In genomic region chr4:38803833-38804653, GRCh38 we compare ENCODE assay signal across 8 cellular contexts. TPM values are rescaled to one million over a fixed set of nuclear protein-coding genes. Genes with fewer than 3 reads are reported as not detected.
A peak's percentile ranks its signal among the peaks of the same experiment; 100 is the strongest.
DNase-seq lines count a peak whose midpoint lies in the region; ATAC-seq and TF ChIP-seq lines count a peak whose summit lies in the region.

No MANE protein-coding gene starts in this region.

- H3K4me1 Mint-ChIP-seq in activated CD8-positive, alpha-beta T cell treated with anti-CD3 and anti-CD28 coated beads for 36 hours (ENCODE audit: low read depth): peaks cover 19% of the 10 kb centered on the region
- peaks cover 40 to 52% of the 10 kb centered on the region in 2 donors for H3K4me1 Mint-ChIP-seq in immature natural killer cell

- intact Hi-C loops in activated CD8-positive, alpha-beta T cell treated with anti-CD3 and anti-CD28 coated beads for 36 hours (cut with micrococcal nuclease): loop anchor here (5.0 kb wide), 1 partner anchor 42 kb away; no protein-coding TSS in a partner anchor
- intact Hi-C loops in posterior vena cava (cut with DNase I): no loop called here

- ATAC-seq in GM18909 (IDR thresholded peaks at IDR 0.05; ENCODE audit: poor library complexity, unreplicated experiment): peak; percentile 68
- ATAC-seq in HG02973 (IDR thresholded peaks at IDR 0.05; ENCODE audit: unreplicated experiment): peak; percentile 43
- ATAC-seq in activated CD8-positive, alpha-beta T cell treated with anti-CD3 and anti-CD28 coated beads for 36 hours: peak; percentile 57

- H3K4me3 Mint-ChIP-seq in activated CD8-positive, alpha-beta T cell treated with anti-CD3 and anti-CD28 coated beads for 36 hours: peak overlapping the region; percentile 64
- peak overlapping the region; percentile 89 to 96 (median 93) for H3K4me3 Mint-ChIP-seq in immature natural killer cell

- no peaks in the 10 kb centered on the region for H3K27me3 Mint-ChIP-seq in activated CD8-positive, alpha-beta T cell treated with anti-CD3 and anti-CD28 coated beads for 36 hours
- H3K27me3 Mint-ChIP-seq in immature natural killer cell (ENCODE audit: low read depth in 3 of 3): peaks cover 0 to 2% (median 0%) of the 10 kb centered on the region in 3 donors

- peak; percentile 21 for DNase-seq in activated CD8-positive, alpha-beta T cell treated with anti-CD3 and anti-CD28 coated beads for 36 hours
- DNase-seq in immature natural killer cell: peak; percentile 34 to 41 (median 35)
- DNase-seq in stimulated activated CD8-positive, alpha-beta memory T cell treated with anti-CD3 and anti-CD28 coated beads, Interleukin-4, amount 100 ng/mL, for 48 hours: peak; percentile 30
- DNase-seq in posterior vena cava (ENCODE audit: low spot score): no peak
- no peak for DNase-seq in RKO (ENCODE audit: low spot score)
- DNase-seq in HT-29 (ENCODE audit: low spot score): no peak

- TF ChIP-seq CTCF in activated CD8-positive, alpha-beta T cell treated with anti-CD3 and anti-CD28 coated beads for 36 hours (IDR thresholded peaks at IDR 0.05): no peak

- H3K27ac Mint-ChIP-seq in activated CD8-positive, alpha-beta T cell treated with anti-CD3 and anti-CD28 coated beads for 36 hours: peak overlapping the region; percentile 88
- peak overlapping the region; percentile 90 to 99 (median 96) for H3K27ac Mint-ChIP-seq in immature natural killer cell

- peaks cover 33% of the 10 kb centered on the region for H3K9me3 Mint-ChIP-seq in activated CD8-positive, alpha-beta T cell treated with anti-CD3 and anti-CD28 coated beads for 36 hours
- peaks cover 17 to 36% (median 31%) of the 10 kb centered on the region in 6 donors for H3K9me3 Mint-ChIP-seq in immature natural killer cell

- POLR2A ChIA-PET in activated CD8-positive, alpha-beta T cell treated with anti-CD3 and anti-CD28 coated beads for 36 hours (lab: Charles Lee): interaction anchor here (0.8 to 1.3 kb wide), 4 partner anchors 11 to 148 kb away, joined by 3 to 6 read pairs (median 4); no protein-coding TSS in a partner anchor

- H3K36me3 Mint-ChIP-seq in activated CD8-positive, alpha-beta T cell treated with anti-CD3 and anti-CD28 coated beads for 36 hours (ENCODE audit: low read depth): peaks cover 36% of the 10 kb centered on the region
- peaks cover 41 to 46% (median 45%) of the 10 kb centered on the region in 3 donors for H3K36me3 Mint-ChIP-seq in immature natural killer cell

- CTCF ChIA-PET in activated CD8-positive, alpha-beta T cell treated with anti-CD3 and anti-CD28 coated beads for 36 hours (lab: Charles Lee): interaction anchor here (0.6 to 4.2 kb wide), 28 partner anchors 10 to 624 kb away, joined by 3 to 55 read pairs (median 5); partner anchors contain the start of genes FAM114A1, TLR10 and TLR6

RNA-seq across cellular contexts. Expression of gene TLR1, which starts 0.5 kb away (rescaled TPM):
- 1 to 10 TPM; 1.5 to 1.9 TPM for total RNA-seq in activated CD8-positive, alpha-beta T cell treated with anti-CD3 and anti-CD28 coated beads for 36 hours
- polyA plus RNA-seq in immature natural killer cell: 10 to 100 TPM; 16.6 to 24.7 (median 20.0) TPM
- 10 to 100 TPM; 11.1 to 15.8 TPM for total RNA-seq in posterior vena cava
- total RNA-seq in HT-29 (2014; rRNA removed; shearing (Covaris generic)): not detected in 2 replicates

RNA-seq across cellular contexts. Expression of gene TLR10, which starts 21.3 kb away (rescaled TPM):
- total RNA-seq in activated CD8-positive, alpha-beta T cell treated with anti-CD3 and anti-CD28 coated beads for 36 hours: under 1 TPM; 0.11 to 0.22 TPM
- 1 to 10 TPM in 1 of 3 donors, under 1 TPM in 2; 0.55 to 4.5 (median 0.72) TPM for polyA plus RNA-seq in immature natural killer cell
- under 1 TPM in 1 of 2 donors, not detected in 1; 0.38 TPM for total RNA-seq in posterior vena cava
- total RNA-seq in HT-29 (2014; rRNA removed; shearing (Covaris generic)): not detected in 2 replicates

RNA-seq across cellular contexts. Expression of gene TLR6, which starts 52.6 kb away (rescaled TPM):
- 1 to 10 TPM; 1.6 to 2.0 TPM for total RNA-seq in activated CD8-positive, alpha-beta T cell treated with anti-CD3 and anti-CD28 coated beads for 36 hours
- 1 to 10 TPM; 1.9 to 4.8 (median 3.9) TPM for polyA plus RNA-seq in immature natural killer cell
- total RNA-seq in posterior vena cava: 1 to 10 TPM; 4.9 to 6.0 TPM
- 0.15 and 0.34 TPM in 2 replicates for total RNA-seq in HT-29 (2014; rRNA removed; shearing (Covaris generic))

Comparison
In these comparisons a context has a peak if more than half of its experiments do, and no peak if none do; other contexts are left out.
1. DNase-seq: peak in activated CD8-positive, alpha-beta T cell treated with anti-CD3 and anti-CD28 coated beads for 36 hours (single experiment), immature natural killer cell (3 of 3) and stimulated activated CD8-positive, alpha-beta memory T cell treated with anti-CD3 and anti-CD28 coated beads, Interleukin-4, amount 100 ng/mL, for 48 hours (single experiment); none in posterior vena cava (single experiment), RKO (single experiment) and HT-29 (single experiment).
2. RNA of gene TLR1, which starts 0.5 kb away (total RNA-seq): 11.1 to 15.8 TPM in posterior vena cava; 1.5 to 1.9 TPM in activated CD8-positive, alpha-beta T cell treated with anti-CD3 and anti-CD28 coated beads for 36 hours and not detected in HT-29; every median in the first group is over 4 times any median in the second.
3. Peak in every context shown above with its lines, with median percentiles within 50 percentile points of each other: ATAC-seq.